1 cellular context compared by ENCODE assay signal in genomic region chr9:122332083-122332482, GRCh38.
TF ChIP-seq lines count a peak whose summit lies in the region.

No MANE protein-coding gene starts in this region.

TF ChIP-seq in GM12878, 131 proteins besides CTCF, POLR2A, EP300 and RAD21 (continued from another document):
- TF ChIP-seq CEBPZ (IDR thresholded peaks at IDR 0.05; ENCODE audit: low read depth, low read length) (no peak), RUNX3 (IDR thresholded peaks at IDR 0.05; ENCODE audit: low read length) (no peak), ZNF592 (IDR thresholded peaks at IDR 0.05) (no peak), MAX (IDR thresholded peaks at IDR 0.05; ENCODE audit: low read depth, low read length) (no peak), EED (IDR thresholded peaks at IDR 0.05; ENCODE audit: low read depth) (no peak), HCFC1 (IDR thresholded peaks at IDR 0.05; ENCODE audit: low read length) (no peak), EZH2 (IDR thresholded peaks at IDR 0.05; ENCODE audit: borderline replicate concordance, control insufficient read depth, low read depth, low read length) (no peak)
TF ChIP-seq in GM12878: peak in this region for 0.
